Comparison of ENCODE assay signal across 11 cellular contexts in the genomic region with DNA sequence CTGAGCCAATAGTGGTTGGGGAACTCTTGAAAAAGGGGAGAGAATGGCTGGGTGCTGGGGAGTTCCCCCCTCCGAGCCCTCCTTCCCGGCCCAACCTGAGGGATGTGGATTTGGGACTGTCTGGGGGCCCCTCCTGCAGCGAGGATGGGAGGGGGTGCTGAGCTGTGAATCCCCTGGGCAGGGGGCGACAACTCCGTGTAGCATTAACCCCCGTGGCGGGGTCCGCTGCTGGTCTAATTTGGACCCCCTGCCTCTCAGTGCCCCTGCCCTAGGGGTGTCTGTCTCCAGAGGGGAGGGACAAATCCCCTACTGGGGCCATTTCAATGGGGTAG. TPM values are rescaled to one million over a fixed set of nuclear protein-coding genes. Genes with fewer than 3 reads are reported as not detected.
DNase-seq lines count a peak whose midpoint lies in the region; ATAC-seq, FAIRE-seq and TF ChIP-seq lines count a peak whose summit lies in the region.
"Had no signal": no experiment of that assay in that cellular context is flagged by ENCODE, and none has a peak within 500 bp of the region (broad histone marks: within the 10 kb centered on the region; RNA-seq: fewer than 3 reads in every experiment).

No MANE protein-coding gene starts in this region.

- ATAC-seq in Right ventricle myocardium inferior: no peak
- ATAC-seq in GM12878: no peak
- ATAC-seq in naive thymus-derived CD8-positive, alpha-beta T cell: no peak
- ATAC-seq: left colon had no signal

- no peak for TF ChIP-seq CTCF in left ventricle myocardium inferior (IDR thresholded peaks at IDR 0.05; ENCODE audit: borderline replicate concordance)
- no peak for TF ChIP-seq CTCF in GM12878 (IDR thresholded peaks at IDR 0.05 in 2 of 3, conservative IDR thresholded peaks at IDR 0.05 in 1 of 3; ENCODE audit: control insufficient read depth in 2 of 3, extremely low read depth in 1 of 3, insufficient read depth in 1 of 3, low read depth in 3 of 3, low read length in 3 of 3)
- no peak for TF ChIP-seq CTCF in uterus (IDR thresholded peaks at IDR 0.05)

- H3K27ac Mint-ChIP-seq in naive thymus-derived CD8-positive, alpha-beta T cell: peak overlapping the region; percentile 63 to 99 (median 95)

- in situ Hi-C loops in GM12878 (cut with MboI): no loop called here

- no peak for FAIRE-seq in GM12878 (lab: Jason Lieb, UNC)

- POLR2A ChIA-PET in GM12878 (lab: Charles Lee): interaction anchor here (0.6 to 2.4 kb wide), 6 partner anchors 8 to 479 kb away, joined by 3 to 12 read pairs (median 4); no protein-coding TSS in a partner anchor
- POLR2A ChIA-PET in naive thymus-derived CD8-positive, alpha-beta T cell (lab: Charles Lee): interaction anchor here (1.1 to 13.6 kb wide), 4 partner anchors 3 to 127 kb away, joined by 3 to 480 read pairs (median 246); partner anchors contain the start of genes CIRBP and MIDN

- H3K4me1 ChIP-seq in left ventricle myocardium inferior: peaks cover 96% of the 10 kb centered on the region
- peaks cover 34% of the 10 kb centered on the region for H3K4me1 ChIP-seq in GM12878 (ENCODE audit: control insufficient read depth, insufficient read depth, low read length)
- peaks cover 12 to 64% of the 10 kb centered on the region in 2 donors for H3K4me1 ChIP-seq in uterus

- H3K27ac ChIP-seq in left ventricle myocardium inferior (replicated peaks) (peak overlapping the region; percentile 100), GM12878 (ENCODE audit: control insufficient read depth, insufficient read depth) (peak overlapping the region; percentile 96), uterus (peak overlapping the region; percentile 94 to 95)

- no peaks in the 10 kb centered on the region for H3K9me3 Mint-ChIP-seq in naive thymus-derived CD8-positive, alpha-beta T cell

- BruUV-seq in GM12878 (replicated peaks; lab: Mats Ljungman, UMichigan): TSS peak; percentile 61

- peaks cover 0 to 2% (median 0%) of the 10 kb centered on the region in 5 donors for H3K27me3 Mint-ChIP-seq in naive thymus-derived CD8-positive, alpha-beta T cell

- no peak for TF ChIP-seq EP300 in GM12878 (IDR thresholded peaks at IDR 0.05; ENCODE audit: borderline replicate concordance in 1 of 2, control insufficient read depth in 1 of 2, low read depth in 2 of 2, low read length in 2 of 2)

- H3K36me3 ChIP-seq in left ventricle myocardium inferior (peaks cover 50% of the 10 kb centered on the region), GM12878 (ENCODE audit: control insufficient read depth in 2 of 2, insufficient read depth in 2 of 2, low read length in 1 of 2) (peaks cover 14 to 29% of the 10 kb centered on the region in 2 experiments; a peak in 3 of 4 replicates), uterus (no peaks in the 10 kb centered on the region)

- intact Hi-C loops in left ventricle myocardium inferior (cut with micrococcal nuclease) (no loop called here), Right ventricle myocardium inferior (cut with DNase I) (no loop called here), GM12878 (cut with micrococcal nuclease; ENCODE audit: unreplicated experiment) (no loop called here), uterus (cut with DNase I; ENCODE audit: low total_unique reads) (no loop called here)

- no peak overlapping the region for H2AFZ ChIP-seq in GM12878 (ENCODE audit: control insufficient read depth, low read depth, low read length)

- TF ChIP-seq POLR2A in GM12878 (IDR thresholded peaks at IDR 0.05; ENCODE audit: low read depth, low read length) (peak; percentile 61), uterus (IDR thresholded peaks at IDR 0.05) (no peak)

- peak overlapping the region; percentile 59 to 97 (median 78) for H3K4me3 Mint-ChIP-seq in naive thymus-derived CD8-positive, alpha-beta T cell

- CTCF ChIA-PET in GM12878 (lab: Yijun Ruan, JAX): interaction anchor here (1.0 to 2.2 kb wide), 2 partner anchors 8 to 14 kb away, joined by 4 to 10 read pairs; no protein-coding TSS in a partner anchor

- 26% methylated on average over 7 of the region's 8 CpGs for WGBS in GM12878 (ENCODE audit: insufficient coverage, insufficient replicate concordance, low lambda C conversion rate, missing lambda C conversion rate)

- H3K27me3 ChIP-seq in left ventricle myocardium inferior (ENCODE audit: low read depth) (no peaks in the 10 kb centered on the region), GM12878 (replicated peaks in 1 of 2; ENCODE audit: control insufficient read depth in 2 of 2, insufficient read depth in 2 of 2, low read length in 1 of 2) (no peaks in the 10 kb centered on the region), uterus (no peaks in the 10 kb centered on the region)

- H3K4me3 ChIP-seq in left ventricle myocardium inferior: peak overlapping the region; percentile 75
- H3K4me3 ChIP-seq in GM12878: peak overlapping the region; percentile 68; the same call in 1 of the 2 replicates
- H3K4me3 ChIP-seq in uterus: no peak overlapping the region

- DNase-seq in left ventricle myocardium inferior (no peak), Right ventricle myocardium inferior (ENCODE audit: missing footprints) (no peak), GM12878 (ENCODE audit: low read depth, low spot score) (no peak), uterus (no peak), AML-193 (lab: John Stamatoyannopoulos, UW) (no peak), NCI-H345 treated with DMSO at 0.1 percent for 48 hours (lab: John Stamatoyannopoulos, UW; ENCODE audit: unreplicated experiment) (no peak), OCI-M1 (lab: John Stamatoyannopoulos, UW) (no peak)
- no peak for DNase-seq in naive thymus-derived CD8-positive, alpha-beta T cell
- DNase-seq: DMS79, NCI-H1092 had no signal

- TF ChIP-seq RAD21 in GM12878 (IDR thresholded peaks at IDR 0.05; ENCODE audit: insufficient read depth, low read depth, low read length): no peak

- peaks cover 27 to 74% (median 69%) of the 10 kb centered on the region in 4 donors for H3K4me1 Mint-ChIP-seq in naive thymus-derived CD8-positive, alpha-beta T cell

- no peaks in the 10 kb centered on the region for H3K9me3 ChIP-seq in left ventricle myocardium inferior (replicated peaks)
- H3K9me3 ChIP-seq in GM12878 (replicated peaks; ENCODE audit: control insufficient read depth, insufficient read depth, low read length): no peaks in the 10 kb centered on the region
- H3K9me3 ChIP-seq in uterus: no peaks in the 10 kb centered on the region

- RAD21 ChIA-PET in GM12878 (lab: Charles Lee; ENCODE audit: unreplicated experiment): interaction anchor here (0.6 to 1.8 kb wide), 3 partner anchors 9 to 170 kb away, joined by 3 to 6 read pairs (median 4); no protein-coding TSS in a partner anchor

- SMC1A ChIA-PET in GM12878 (lab: Charles Lee; ENCODE audit: uncharacterized antibody, unreplicated experiment): interaction anchor here (0.6 to 1.4 kb wide), 2 partner anchors 8 to 229 kb away, joined by 3 to 4 read pairs; no protein-coding TSS in a partner anchor

- peaks cover 0 to 30% (median 7%) of the 10 kb centered on the region in 3 donors for H3K36me3 Mint-ChIP-seq in naive thymus-derived CD8-positive, alpha-beta T cell

- peak overlapping the region; percentile 78 for H3K9ac ChIP-seq in GM12878 (ENCODE audit: control insufficient read depth, insufficient read depth, low read length)

- peak overlapping the region; percentile 98 for H3K4me2 ChIP-seq in GM12878 (ENCODE audit: control insufficient read depth, insufficient read depth)

- peaks cover 55% of the 10 kb centered on the region for H3K79me2 ChIP-seq in GM12878 (ENCODE audit: control insufficient read depth, insufficient read depth, low read length)

- no peaks in the 10 kb centered on the region for H4K20me1 ChIP-seq in GM12878 (ENCODE audit: control insufficient read depth, insufficient read depth)

RNA-seq across cellular contexts. Expression of gene MIDN, which starts 9.7 kb away (rescaled TPM):
- 60.5 TPM for total RNA-seq in left ventricle myocardium inferior
- 62.8 TPM for total RNA-seq in Right ventricle myocardium inferior
- 69.3 and 73.1 TPM in 2 replicates for total RNA-seq in GM12878 (2013; cell fraction: nucleolus; rRNA removed)
- 6.1 and 8.4 TPM in 2 replicates for total RNA-seq in GM12878 (2014; rRNA removed)
- 6.5 and 7.0 TPM in 2 replicates for total RNA-seq in GM12878 (2014; rRNA removed; fragmentation: Illumina TruSeq; extraction: Trizol)
- 51.5 and 52.3 TPM in 2 replicates for total RNA-seq in GM12878 (2021)
- polyA plus RNA-seq in GM12878 (2011; ENCODE audit: low read depth): 6.0 TPM
- polyA plus RNA-seq in GM12878 (2011; rRNA removed): 7.6 and 12.2 TPM in 2 replicates
- 24.2 and 29.5 TPM in 2 replicates for polyA plus RNA-seq in GM12878 (2011; cell fraction: cytosol; rRNA removed)
- 102 and 129 TPM in 2 replicates for polyA plus RNA-seq in GM12878 (2011; cell fraction: nucleus; rRNA removed)
- polyA plus RNA-seq in GM12878 (2012): 26.6 and 35.6 TPM in 2 replicates
- polyA plus RNA-seq in GM12878 (2014; fragmentation: Illumina TruSeq; extraction: Trizol): 4.2 and 7.9 TPM in 2 replicates
- under 1 TPM; 0.38 to 0.63 TPM for polyA plus RNA-seq in GM12878 (2014; fragmentation: Nextera tagmentation; extraction: Ambion mirVana)
- polyA plus RNA-seq in GM12878 (2014; rRNA removed): 30.9 and 33.7 TPM in 2 replicates
- 1 to 10 TPM; 2.3 TPM for polyA plus RNA-seq in GM12878 (2016; fragmentation: Nextera tagmentation; extraction: Ambion mirVana)
- polyA minus RNA-seq in GM12878 (2011; rRNA and poly(A)+ RNA removed): 2.3 and 11.8 TPM in 2 replicates
- 21.7 and 23.8 TPM in 2 replicates for polyA minus RNA-seq in GM12878 (2011; cell fraction: cytosol; rRNA and poly(A)+ RNA removed)
- polyA minus RNA-seq in GM12878 (2011; cell fraction: nucleus; rRNA and poly(A)+ RNA removed): 29.9 and 46.6 TPM in 2 replicates
- 10 to 100 TPM; 31.2 to 35.4 TPM for total RNA-seq in naive thymus-derived CD8-positive, alpha-beta T cell
- polyA plus RNA-seq in naive thymus-derived CD8-positive, alpha-beta T cell: 1 to 10 TPM; 1.1 to 8.2 (median 6.6) TPM
- 100 to 1,000 TPM in 1 of 4 donors, 10 to 100 TPM in 2, under 1 TPM in 1; 0.77 to 108 (median 15.0) TPM for total RNA-seq in uterus

RNA-seq across cellular contexts. Expression of gene CIRBP, which starts 11.0 kb away (rescaled TPM):
- total RNA-seq in left ventricle myocardium inferior (229 TPM), Right ventricle myocardium inferior (219 TPM), GM12878 (2014; rRNA removed) (216 and 225 TPM in 2 replicates), GM12878 (2014; rRNA removed; fragmentation: Illumina TruSeq; extraction: Trizol) (228 and 243 TPM in 2 replicates), GM12878 (2021) (264 and 284 TPM in 2 replicates), uterus (100 to 1,000 TPM; 235 to 950 (median 535) TPM)
- 275 and 320 TPM in 2 replicates for total RNA-seq in GM12878 (2013; cell fraction: nucleolus; rRNA removed)
- polyA plus RNA-seq in GM12878 (2011; ENCODE audit: low read depth): 115 TPM
- polyA plus RNA-seq in GM12878 (2011; rRNA removed) (153 and 253 TPM in 2 replicates), GM12878 (2014; fragmentation: Illumina TruSeq; extraction: Trizol) (152 and 313 TPM in 2 replicates), GM12878 (2014; fragmentation: Nextera tagmentation; extraction: Ambion mirVana) (10 to 100 TPM; 27.6 to 52.4 TPM), GM12878 (2014; rRNA removed) (335 and 370 TPM in 2 replicates), GM12878 (2016; fragmentation: Nextera tagmentation; extraction: Ambion mirVana) (100 to 1,000 TPM; 162 to 166 TPM)
- polyA plus RNA-seq in GM12878 (2011; cell fraction: cytosol; rRNA removed): 253 and 279 TPM in 2 replicates
- polyA plus RNA-seq in GM12878 (2011; cell fraction: nucleus; rRNA removed): 892 and 1,145 TPM in 2 replicates
- polyA plus RNA-seq in GM12878 (2012): 254 and 374 TPM in 2 replicates
- 50.8 and 65.0 TPM in 2 replicates for polyA minus RNA-seq in GM12878 (2011; rRNA and poly(A)+ RNA removed)
- 44.4 and 56.1 TPM in 2 replicates for polyA minus RNA-seq in GM12878 (2011; cell fraction: cytosol; rRNA and poly(A)+ RNA removed)
- polyA minus RNA-seq in GM12878 (2011; cell fraction: nucleus; rRNA and poly(A)+ RNA removed): 81.2 and 108 TPM in 2 replicates
- 100 to 1,000 TPM; 565 to 579 TPM for total RNA-seq in naive thymus-derived CD8-positive, alpha-beta T cell
- polyA plus RNA-seq in naive thymus-derived CD8-positive, alpha-beta T cell: 100 to 1,000 TPM; 204 to 273 (median 262) TPM

RNA-seq across cellular contexts. Expression of gene ATP5F1D, which starts 16.6 kb away (rescaled TPM):
- 501 TPM for total RNA-seq in left ventricle myocardium inferior
- 656 TPM for total RNA-seq in Right ventricle myocardium inferior
- 14.2 and 16.6 TPM in 2 replicates for total RNA-seq in GM12878 (2013; cell fraction: nucleolus; rRNA removed)
- total RNA-seq in GM12878 (2014; rRNA removed): 45.8 and 52.5 TPM in 2 replicates
- 18.9 and 23.6 TPM in 2 replicates for total RNA-seq in GM12878 (2014; rRNA removed; fragmentation: Illumina TruSeq; extraction: Trizol)
- total RNA-seq in GM12878 (2021): 304 and 305 TPM in 2 replicates
- polyA plus RNA-seq in GM12878 (2011; ENCODE audit: low read depth): 34.8 TPM
- 18.5 and 46.6 TPM in 2 replicates for polyA plus RNA-seq in GM12878 (2011; rRNA removed)
- polyA plus RNA-seq in GM12878 (2011; cell fraction: cytosol; rRNA removed): 109 and 189 TPM in 2 replicates
- 95.0 and 142 TPM in 2 replicates for polyA plus RNA-seq in GM12878 (2011; cell fraction: nucleus; rRNA removed)
- polyA plus RNA-seq in GM12878 (2012): 163 and 185 TPM in 2 replicates
- polyA plus RNA-seq in GM12878 (2014; fragmentation: Illumina TruSeq; extraction: Trizol): 1.4 and 12.8 TPM in 2 replicates
- 10 to 100 TPM in 1 of 2 experiments, 1 to 10 TPM in 1; 7.2 to 45.0 TPM for polyA plus RNA-seq in GM12878 (2014; fragmentation: Nextera tagmentation; extraction: Ambion mirVana)
- polyA plus RNA-seq in GM12878 (2014; rRNA removed): 179 and 216 TPM in 2 replicates
- polyA plus RNA-seq in GM12878 (2016; fragmentation: Nextera tagmentation; extraction: Ambion mirVana): 100 to 1,000 TPM; 355 to 357 TPM
- polyA minus RNA-seq in GM12878 (2011; rRNA and poly(A)+ RNA removed): 38.4 and 79.7 TPM in 2 replicates
- polyA minus RNA-seq in GM12878 (2011; cell fraction: cytosol; rRNA and poly(A)+ RNA removed): 73.8 and 96.8 TPM in 2 replicates
- 21.4 and 39.0 TPM in 2 replicates for polyA minus RNA-seq in GM12878 (2011; cell fraction: nucleus; rRNA and poly(A)+ RNA removed)
- total RNA-seq in naive thymus-derived CD8-positive, alpha-beta T cell: 10 to 100 TPM; 83.9 to 89.0 TPM
- polyA plus RNA-seq in naive thymus-derived CD8-positive, alpha-beta T cell: 100 to 1,000 TPM; 214 to 264 (median 262) TPM
- 100 to 1,000 TPM in 2 of 4 donors, 10 to 100 TPM in 1, 1 to 10 TPM in 1; 4.7 to 164 (median 68.9) TPM for total RNA-seq in uterus

RNA-seq across cellular contexts. Expression of gene FAM174C, which starts 17.2 kb away (rescaled TPM):
- total RNA-seq in left ventricle myocardium inferior (12.4 TPM), Right ventricle myocardium inferior (13.1 TPM), GM12878 (2014; rRNA removed) (52.8 and 57.6 TPM in 2 replicates), GM12878 (2014; rRNA removed; fragmentation: Illumina TruSeq; extraction: Trizol) (15.4 and 18.8 TPM in 2 replicates), GM12878 (2021) (71.8 and 73.0 TPM in 2 replicates), uterus (10 to 100 TPM in 2 of 4 donors, 1 to 10 TPM in 2; 2.1 to 24.3 (median 7.1) TPM)
- 15.3 and 16.8 TPM in 2 replicates for total RNA-seq in GM12878 (2013; cell fraction: nucleolus; rRNA removed)
- polyA plus RNA-seq in GM12878 (2011; ENCODE audit: low read depth): 13.7 TPM
- polyA plus RNA-seq in GM12878 (2011; rRNA removed) (14.8 and 29.6 TPM in 2 replicates), GM12878 (2014; fragmentation: Illumina TruSeq; extraction: Trizol) (1.1 and 8.1 TPM in 2 replicates), GM12878 (2014; fragmentation: Nextera tagmentation; extraction: Ambion mirVana) (1 to 10 TPM in 1 of 2 experiments, under 1 TPM in 1; 0.89 to 6.9 TPM), GM12878 (2014; rRNA removed) (94.6 and 104 TPM in 2 replicates), GM12878 (2016; fragmentation: Nextera tagmentation; extraction: Ambion mirVana) (10 to 100 TPM; 72.0 to 79.9 TPM)
- polyA plus RNA-seq in GM12878 (2011; cell fraction: cytosol; rRNA removed): 85.8 and 125 TPM in 2 replicates
- 64.1 and 89.0 TPM in 2 replicates for polyA plus RNA-seq in GM12878 (2011; cell fraction: nucleus; rRNA removed)
- 61.2 and 63.0 TPM in 2 replicates for polyA plus RNA-seq in GM12878 (2012)
- polyA minus RNA-seq in GM12878 (2011; rRNA and poly(A)+ RNA removed): 10.3 and 34.2 TPM in 2 replicates
- 20.5 and 25.9 TPM in 2 replicates for polyA minus RNA-seq in GM12878 (2011; cell fraction: cytosol; rRNA and poly(A)+ RNA removed)
- 11.1 and 20.1 TPM in 2 replicates for polyA minus RNA-seq in GM12878 (2011; cell fraction: nucleus; rRNA and poly(A)+ RNA removed)
- 10 to 100 TPM; 46.3 to 47.5 TPM for total RNA-seq in naive thymus-derived CD8-positive, alpha-beta T cell
- polyA plus RNA-seq in naive thymus-derived CD8-positive, alpha-beta T cell: 100 to 1,000 TPM in 1 of 3 donors, 10 to 100 TPM in 2; 66.7 to 104 (median 95.5) TPM

RNA-seq across cellular contexts. Expression of gene CBARP, which starts 20.3 kb away (rescaled TPM):
- total RNA-seq in left ventricle myocardium inferior (0.96 TPM), Right ventricle myocardium inferior (1.2 TPM), GM12878 (2014; rRNA removed) (0.44 and 0.51 TPM in 2 replicates), GM12878 (2014; rRNA removed; fragmentation: Illumina TruSeq; extraction: Trizol) (0.05 and 0.09 TPM in 2 replicates), GM12878 (2021) (0.59 and 0.61 TPM in 2 replicates), uterus (1 to 10 TPM in 2 of 4 donors, under 1 TPM in 1, not detected in 1; 0.26 to 1.5 (median 1.0) TPM)
- total RNA-seq in GM12878 (2013; cell fraction: nucleolus; rRNA removed): 1.2 and 1.3 TPM in 2 replicates
- 0.12 TPM for polyA plus RNA-seq in GM12878 (2011; ENCODE audit: low read depth)
- polyA plus RNA-seq in GM12878 (2011; rRNA removed) (0.03 and 0.04 TPM in 2 replicates), GM12878 (2014; fragmentation: Illumina TruSeq; extraction: Trizol) (0.04 TPM in 1 of 2 replicates, not detected in the other), GM12878 (2014; fragmentation: Nextera tagmentation; extraction: Ambion mirVana) (not detected), GM12878 (2014; rRNA removed) (0.55 and 0.93 TPM in 2 replicates), GM12878 (2016; fragmentation: Nextera tagmentation; extraction: Ambion mirVana) (under 1 TPM in 1 of 2 experiments, not detected in 1; 0.18 TPM)
- polyA plus RNA-seq in GM12878 (2011; cell fraction: cytosol; rRNA removed): 0.09 and 0.28 TPM in 2 replicates
- polyA plus RNA-seq in GM12878 (2011; cell fraction: nucleus; rRNA removed): 2.0 and 2.3 TPM in 2 replicates
- polyA plus RNA-seq in GM12878 (2012): 1.2 and 1.9 TPM in 2 replicates
- polyA minus RNA-seq in GM12878 (2011; rRNA and poly(A)+ RNA removed): not detected in 2 replicates
- 0.83 TPM in 1 of 2 replicates, not detected in the other for polyA minus RNA-seq in GM12878 (2011; cell fraction: cytosol; rRNA and poly(A)+ RNA removed)
- 0.19 TPM in 1 of 2 replicates, not detected in the other for polyA minus RNA-seq in GM12878 (2011; cell fraction: nucleus; rRNA and poly(A)+ RNA removed)
- total RNA-seq in naive thymus-derived CD8-positive, alpha-beta T cell: not detected
- not detected for polyA plus RNA-seq in naive thymus-derived CD8-positive, alpha-beta T cell

Comparison
In these comparisons a context has a peak if more than half of its experiments do, and no peak if none do; other contexts are left out.
1. H3K4me3 ChIP-seq: peak in left ventricle myocardium inferior (single experiment) and GM12878 (single experiment); none in uterus (0 of 2).
2. Peak in every context shown above with its lines, with median percentiles within 50 percentile points of each other: H3K27ac ChIP-seq.